In genomic region chr7:155793720-155794119, GRCh38 we compare ENCODE assay signal across 29 cellular contexts. TPM values are rescaled to one million over a fixed set of nuclear protein-coding genes. Genes with fewer than 3 reads are reported as not detected.
"Had no signal": no experiment of that assay in that cellular context is flagged by ENCODE, and none has a peak within 500 bp of the region (broad histone marks: within the 10 kb centered on the region; RNA-seq: fewer than 3 reads in every experiment).

No MANE protein-coding gene starts in this region.

- DNase-seq: activated B cell treated with CpG ODN at 0.5 μM for 24 hours; activated CD4-positive, alpha-beta T cell treated with anti-CD3 and anti-CD28 coated beads for 1 hour; activated CD4-positive, alpha-beta T cell treated with anti-CD3 and anti-CD28 coated beads, Interleukin-2, amount 10 ng/mL, durations not matched to agents 24 days and 14 days; activated CD4-positive, alpha-beta T cell treated with anti-CD3 and anti-CD28 coated beads, Interleukin-2, amount 50 U/mL, for 48 hours; activated CD8-positive, alpha-beta memory T cell treated with anti-CD3 and anti-CD28 coated beads, Interleukin-2, amount 10 ng/mL, durations not matched to agents 7 days and 5 days; activated gamma-delta T cell treated with Interleukin-2 at 50 U/mL for 16 hours; activated naive CD4-positive, alpha-beta T cell treated with anti-CD3 and anti-CD28 coated beads, Interleukin-2, amount 10 ng/mL, durations not matched to agents 7 days and 5 days; activated naive CD8-positive, alpha-beta T cell treated with anti-CD3 and anti-CD28 coated beads for 36 hours; activated T-cell treated with anti-CD3 and anti-CD28 coated beads for 4 hours; activated T-cell treated with anti-CD3 and anti-CD28 coated beads, Interleukin-2, amount 50 U/mL, for 48 hours; adrenal gland; anterior cingulate cortex; NCI-H1092; NCI-H1417; NCI-H1930; NCI-H2171; NCI-H2227 treated with DMSO at 0.1 percent for 48 hours; NCI-H69; NK-92 treated with Interleukin-12 subunit alpha and Interleukin-12 subunit beta, amount 100 ng/mL, for 24 hours; OCI-M1; RPMI8226; SHP77; T-helper 17 cell; T-helper 9 cell had no signal

- H3K36me3 ChIP-seq: adrenal gland, SJSA1 had no signal

- H3K4me3 ChIP-seq: adrenal gland, SJSA1 had no signal

- H3K9me3 ChIP-seq: adrenal gland, SJSA1 had no signal

- H3K9ac ChIP-seq: KMS-11 had no signal

- H3K4me2 ChIP-seq: KMS-11 had no signal

- H3K27ac ChIP-seq: adrenal gland, KMS-11, SJSA1 had no signal

RNA-seq across cellular contexts. Expression of gene SHH, which starts 18.5 kb away (rescaled TPM):
- total RNA-seq: activated B cell treated with CpG ODN at 0.5 μM for 24 hours; activated CD4-positive, alpha-beta T cell treated with anti-CD3 and anti-CD28 coated beads, Interleukin-2, amount 10 ng/mL, durations not matched to agents 24 days and 14 days; activated CD8-positive, alpha-beta memory T cell treated with anti-CD3 and anti-CD28 coated beads, Interleukin-2, amount 10 ng/mL, durations not matched to agents 7 days and 5 days; activated naive CD8-positive, alpha-beta T cell treated with anti-CD3 and anti-CD28 coated beads for 36 hours; activated T-helper 17 cell treated with anti-CD3 and anti-CD28 coated beads, Interleukin-2, amount 50 U/mL, for 72 hours; cardiac septum; MCF 10A; SJSA1; T-helper 17 cell had no signal
